Comparison of ENCODE assay signal across 14 cellular contexts in genomic region chr11:65330544-65330943, GRCh38. TPM values are rescaled to one million over a fixed set of nuclear protein-coding genes. Genes with fewer than 3 reads are reported as not detected.
"Had no signal": no experiment of that assay in that cellular context is flagged by ENCODE, and none has a peak within 500 bp of the region (broad histone marks: within the 10 kb centered on the region; RNA-seq: fewer than 3 reads in every experiment).

No MANE protein-coding gene starts in this region.

- H3K27ac ChIP-seq: psoas muscle, stomach had no signal

- H3K27me3 ChIP-seq: stomach, upper lobe of left lung had no signal

- H3K4me3 ChIP-seq: lung, stomach, upper lobe of left lung had no signal

- H3K36me3 ChIP-seq: stomach, upper lobe of left lung had no signal

- H3K4me3 Mint-ChIP-seq: activated CD4-positive, alpha-beta memory T cell treated with anti-CD3 and anti-CD28 coated beads, Interleukin-2, amount 10 ng/mL, durations not matched to agents 7 days and 5 days; activated CD8-positive, alpha-beta memory T cell treated with anti-CD3 and anti-CD28 coated beads, Interleukin-2, amount 10 ng/mL, durations not matched to agents 7 days and 5 days; activated naive CD4-positive, alpha-beta T cell treated with anti-CD3 and anti-CD28 coated beads for 36 hours; nephron progenitor cell; T-helper 2 cell treated with Interferon-gamma antibody and Interleukin-4, amounts not matched to agents 5 μg/mL and 100 μg/mL, for 36 hours had no signal

- ATAC-seq: activated CD8-positive, alpha-beta memory T cell treated with anti-CD3 and anti-CD28 coated beads, Interleukin-2, amount 10 ng/mL, durations not matched to agents 7 days and 5 days had no signal

- H3K27me3 Mint-ChIP-seq: activated B cell treated with CpG ODN at 0.5 μM for 24 hours; activated CD4-positive, alpha-beta memory T cell treated with anti-CD3 and anti-CD28 coated beads, Interleukin-2, amount 10 ng/mL, durations not matched to agents 7 days and 5 days; activated T-helper 17 cell treated with anti-CD3 and anti-CD28 coated beads, Interleukin-2, amount 50 U/mL, for 72 hours had no signal

- H3K27ac Mint-ChIP-seq: activated CD4-positive, alpha-beta memory T cell treated with anti-CD3 and anti-CD28 coated beads, Interleukin-2, amount 10 ng/mL, durations not matched to agents 7 days and 5 days; activated CD8-positive, alpha-beta memory T cell treated with anti-CD3 and anti-CD28 coated beads, Interleukin-2, amount 10 ng/mL, durations not matched to agents 7 days and 5 days; activated naive CD4-positive, alpha-beta T cell treated with anti-CD3 and anti-CD28 coated beads for 36 hours; nephron progenitor cell; T-helper 2 cell treated with Interferon-gamma antibody and Interleukin-4, amounts not matched to agents 5 μg/mL and 100 μg/mL, for 36 hours had no signal

- H3K9me3 ChIP-seq: psoas muscle, stomach, upper lobe of left lung had no signal

- H3K9me3 Mint-ChIP-seq: activated B cell treated with CpG ODN at 0.5 μM for 24 hours; activated CD4-positive, alpha-beta memory T cell treated with anti-CD3 and anti-CD28 coated beads, Interleukin-2, amount 10 ng/mL, durations not matched to agents 7 days and 5 days; activated naive CD4-positive, alpha-beta T cell treated with anti-CD3 and anti-CD28 coated beads for 36 hours; activated T-helper 17 cell treated with anti-CD3 and anti-CD28 coated beads, Interleukin-2, amount 50 U/mL, for 72 hours; brain; nephron progenitor cell; stimulated activated effector memory CD8-positive, alpha-beta T cell treated with anti-CD3 and anti-CD28 coated beads, Interleukin-12 subunit alpha, Interleukin-12 subunit beta, amount 100 ng/mL, for 72 hours; T-helper 2 cell treated with Interferon-gamma antibody and Interleukin-4, amounts not matched to agents 5 μg/mL and 100 μg/mL, for 36 hours had no signal

RNA-seq across cellular contexts. Expression of gene TIGD3, which starts 24.0 kb away (rescaled TPM):
- total RNA-seq: sciatic nerve had no signal
